10 cellular contexts compared by ENCODE assay signal in genomic region chr12:112261559-112261958, GRCh38.
A peak's percentile ranks its signal among the peaks of the same experiment; 100 is the strongest.
DNase-seq lines count a peak whose midpoint lies in the region; ATAC-seq, FAIRE-seq and TF ChIP-seq lines count a peak whose summit lies in the region.
"Had no signal": no experiment of that assay in that cellular context is flagged by ENCODE, and none has a peak within 500 bp of the region (broad histone marks: within the 10 kb centered on the region; RNA-seq: fewer than 3 reads in every experiment).

No MANE protein-coding gene starts in this region.

- intact Hi-C loops in PC-9 (cut with micrococcal nuclease; ENCODE audit: unreplicated experiment) = no loop called here

- TF ChIP-seq EP300 in A549 (IDR thresholded peaks at IDR 0.05) = no peak

- TF ChIP-seq RAD21 in A549 (conservative IDR thresholded peaks at IDR 0.05 in 1 of 2, IDR thresholded peaks at IDR 0.05 in 1 of 2) = peak in 1 of 2 experiments; percentile 30; a peak in 2 of 5 replicates

- WGBS in A549 (ENCODE audit: missing lambda C conversion rate) = 91% methylated on average over 3 of the region's 3 CpGs

- peak; percentile 35 to 37 for DNase-seq in A549 (ENCODE audit: low read depth in 1 of 2, low spot score in 1 of 2)
- no peak for DNase-seq in GM12864 (ENCODE audit: low read depth)
- DNase-seq in SW480 (ENCODE audit: low spot score) = peak; percentile 7
- DNase-seq in globus pallidus (ENCODE audit: low spot score) = peak; percentile 43
- no peak for DNase-seq in DMS114 treated with DMSO at 0.1 percent for 48 hours (lab: John Stamatoyannopoulos, UW; ENCODE audit: unreplicated experiment)
- DNase-seq in EL = no peak
- no peak for DNase-seq in PC-9
- DNase-seq: CD4-positive, CD25-positive, alpha-beta regulatory T cell; NCI-H69 had no signal

- no peaks in the 10 kb centered on the region for H3K9me3 ChIP-seq in A549
- no peaks in the 10 kb centered on the region for H3K9me3 ChIP-seq in PC-9 (ENCODE audit: insufficient read depth, low read depth)

- BruUV-seq in PC-9 (replicated peaks; lab: Mats Ljungman, UMichigan) = no TSS peak

- peak; percentile 84 to 93; a peak in 5 of 6 replicates for ATAC-seq in A549
- ATAC-seq in HG03432 (IDR thresholded peaks at IDR 0.05; ENCODE audit: unreplicated experiment) = no peak

- peak; percentile 15; the same call in 1 of the 3 replicates for TF ChIP-seq CTCF in A549 (IDR thresholded peaks at IDR 0.05)
- TF ChIP-seq CTCF in GM12864 (IDR thresholded peaks at IDR 0.05; ENCODE audit: low read depth, low read length, missing control alignments) = peak; percentile 17
- no peak; the same call in 1 of the 2 replicates for TF ChIP-seq CTCF in PC-9 (conservative IDR thresholded peaks at IDR 0.05)

- peaks cover 6% of the 10 kb centered on the region; the same call in 1 of the 2 replicates for H3K36me3 ChIP-seq in PC-9 (ENCODE audit: low read depth)

- H4K20me1 ChIP-seq in PC-9 (ENCODE audit: insufficient read depth) = no peaks in the 10 kb centered on the region

- no peaks in the 10 kb centered on the region for H3K9me2 ChIP-seq in PC-9 (ENCODE audit: insufficient read depth)

- H2AFZ ChIP-seq in PC-9 = no peak overlapping the region

- H3K27ac ChIP-seq in A549 (no peak overlapping the region), PC-9 (no peak overlapping the region)

- H3F3A ChIP-seq in PC-9 (ENCODE audit: insufficient read depth, low read depth) = no peaks in the 10 kb centered on the region

- H3K79me2 ChIP-seq in PC-9 (ENCODE audit: low read depth) = no peaks in the 10 kb centered on the region

- POLR2A ChIA-PET in A549 (lab: Yijun Ruan, JAX) (no interaction called here), PC-9 (lab: Charles Lee; ENCODE audit: unreplicated experiment) (no interaction called here)

- H3K4me3 ChIP-seq in A549 = no peak overlapping the region
- H3K4me3 ChIP-seq in GM12864 (ENCODE audit: low read depth, low read length) = no peak overlapping the region
- H3K4me3 ChIP-seq in PC-9 = no peak overlapping the region

- CTCF ChIA-PET in A549 (lab: Yijun Ruan, JAX) (interaction anchor here (0.6 to 1.7 kb wide), 3 partner anchors 63 to 150 kb away, joined by 3 to 4 read pairs (median 3); no protein-coding TSS in a partner anchor), PC-9 (lab: Charles Lee) (no interaction called here)

- H3K4me2 ChIP-seq in A549 = no peak overlapping the region
- H3K4me2 ChIP-seq in PC-9 = no peak overlapping the region

- no peak for TF ChIP-seq POLR2A in A549 (IDR thresholded peaks at IDR 0.05; ENCODE audit: low read length)

- no peaks in the 10 kb centered on the region for H3K27me3 ChIP-seq in PC-9 (ENCODE audit: insufficient read depth, low read depth)

- FAIRE-seq in A549 (lab: Jason Lieb, UNC) = no peak

- H3K4me1 ChIP-seq in A549 = no peaks in the 10 kb centered on the region
- H3K4me1 ChIP-seq in PC-9 (replicated peaks; ENCODE audit: insufficient read depth) = no peaks in the 10 kb centered on the region

TF ChIP-seq in A549, 52 proteins besides CTCF, POLR2A, EP300 and RAD21:
- TF ChIP-seq EHMT2 (IDR thresholded peaks at IDR 0.05; ENCODE audit: low read depth) (no peak), CEBPB (IDR thresholded peaks at IDR 0.05) (no peak), RCOR1 (IDR thresholded peaks at IDR 0.05; ENCODE audit: low read depth, low read length) (no peak), ZC3H11A (IDR thresholded peaks at IDR 0.05) (no peak), HEYL (CRISPR knock-in tag; IDR thresholded peaks at IDR 0.05) (no peak), USF2 (IDR thresholded peaks at IDR 0.05) (no peak), EHF (CRISPR knock-in tag; IDR thresholded peaks at IDR 0.05) (no peak), ELK1 (IDR thresholded peaks at IDR 0.05; ENCODE audit: low read depth, low read length) (no peak)
TF ChIP-seq in A549: peak in this region for 0.

Comparison
In these comparisons a context has a peak if more than half of its experiments do, and no peak if none do; other contexts are left out.
1. DNase-seq: peak in A549 (2 of 2), SW480 (single experiment) and globus pallidus (single experiment); none in GM12864 (single experiment), DMS114 treated with DMSO at 0.1 percent for 48 hours (single experiment), EL (single experiment) and PC-9 (0 of 2).